8 cellular contexts compared by ENCODE assay signal in genomic region chrX:95764972-95765451, GRCh38.
DNase-seq lines count a peak whose midpoint lies in the region; ATAC-seq, FAIRE-seq and TF ChIP-seq lines count a peak whose summit lies in the region.

No MANE protein-coding gene starts in this region.

- H3K79me2 ChIP-seq in HepG2 (ENCODE audit: insufficient read depth, low read length), result no peaks in the 10 kb centered on the region

- no peaks in the 10 kb centered on the region for H3K36me3 Mint-ChIP-seq in brain

- no peak overlapping the region for H3K27ac ChIP-seq in HepG2 (ENCODE audit: extremely low read length, insufficient read depth, low read length)
- no peak overlapping the region for H3K27ac ChIP-seq in Peyer's patch

- H2AFZ ChIP-seq in HepG2 (ENCODE audit: low read length), result no peak overlapping the region

- CTCF ChIA-PET in HepG2 (lab: Yijun Ruan, JAX; ENCODE audit: low intra/inter-chr PET ratio, low total read pairs), result no interaction called here

- H3K4me3 ChIP-seq in HepG2 (replicated peaks in 1 of 3; ENCODE audit: insufficient read depth in 1 of 3, low read depth in 2 of 3, low read length in 3 of 3), result no peak overlapping the region
- no peak overlapping the region for H3K4me3 ChIP-seq in Peyer's patch

- 4% methylated on average over 3 of the region's 3 CpGs for WGBS in HepG2 (ENCODE audit: low lambda C conversion rate)

- TF ChIP-seq CTCF in AG09319 (IDR thresholded peaks at IDR 0.05; ENCODE audit: low read depth, low read length) (peak; percentile 50), brain (conservative IDR thresholded peaks at IDR 0.05) (peak; percentile 73 to 79), HepG2 (CRISPR knock-in tag; IDR thresholded peaks at IDR 0.05) (peak; percentile 60), Peyer's patch (IDR thresholded peaks at IDR 0.05) (peak in 3 of 6 experiments; percentile 11 to 62 (median 34))

- no peak for DNase-seq in AG09319 (ENCODE audit: extremely low read depth, low read depth)
- DNase-seq in NCI-H1105 (lab: John Stamatoyannopoulos, UW), result peak; percentile 26
- peak; percentile 4 for DNase-seq in HepG2 (ENCODE audit: low spot score)
- no peak for DNase-seq in T1000 (lab: John Stamatoyannopoulos, UW)
- no peak for DNase-seq in stimulated activated CD4-positive, alpha-beta T cell treated with anti-CD3 and anti-CD28 coated beads, Interleukin-4, amount 100 ng/mL, for 1 hour
- DNase-seq in Peyer's patch, result no peak

- no peaks in the 10 kb centered on the region for H3K36me3 ChIP-seq in HepG2 (replicated peaks in 1 of 2; ENCODE audit: control insufficient read depth in 1 of 2, insufficient read depth in 2 of 2, low read length in 2 of 2)
- no peaks in the 10 kb centered on the region for H3K36me3 ChIP-seq in Peyer's patch

- peaks cover 25% of the 10 kb centered on the region for H3K4me1 Mint-ChIP-seq in brain

- H4K20me1 ChIP-seq in HepG2 (ENCODE audit: insufficient read depth, low read length), result no peaks in the 10 kb centered on the region

- intact Hi-C loops in HepG2 (cut with micrococcal nuclease; ENCODE audit: unreplicated experiment), result no loop called here

- no peak for TF ChIP-seq RAD21 in HepG2 (CRISPR knock-in tag; IDR thresholded peaks at IDR 0.05)

- H3K9me3 ChIP-seq in HepG2 (ENCODE audit: low read length), result no peaks in the 10 kb centered on the region
- no peaks in the 10 kb centered on the region for H3K9me3 ChIP-seq in Peyer's patch

- H3K27ac Mint-ChIP-seq in brain, result peak overlapping the region in 2 of 5 experiments; percentile 13 to 64

- in situ Hi-C loops in HepG2 (cut with HindIII; ENCODE audit: extremely low pct_ligation_motif_present, low pct_unique_long_range_greater_than_20kb), result no loop called here

- no peaks in the 10 kb centered on the region for H3K27me3 Mint-ChIP-seq in brain

- H3K4me3 Mint-ChIP-seq in brain, result peak overlapping the region in 3 of 5 experiments; percentile 17 to 57 (median 54)

- no peak overlapping the region for H3K4me2 ChIP-seq in HepG2 (ENCODE audit: low read depth, low read length)

- H3K27me3 ChIP-seq in HepG2 (ENCODE audit: control insufficient read depth in 1 of 2, insufficient read depth in 2 of 2, low read length in 2 of 2) (no peaks in the 10 kb centered on the region), Peyer's patch (no peaks in the 10 kb centered on the region)

- TF ChIP-seq POLR2A in HepG2 (IDR thresholded peaks at IDR 0.05; ENCODE audit: insufficient read depth in 1 of 2, low read depth in 2 of 2, low read length in 2 of 2) (no peak), Peyer's patch (IDR thresholded peaks at IDR 0.05) (no peak)

- no peak overlapping the region for H3K9ac ChIP-seq in HepG2 (ENCODE audit: insufficient read depth, low read depth, low read length)

- H3K4me1 ChIP-seq in HepG2 (ENCODE audit: insufficient read depth, low read length) (no peaks in the 10 kb centered on the region), Peyer's patch (no peaks in the 10 kb centered on the region)

- TF ChIP-seq EP300 in HepG2 (IDR thresholded peaks at IDR 0.05; ENCODE audit: low read depth in 2 of 2, low read length in 2 of 2) (no peak), HepG2 (CRISPR knock-in tag; IDR thresholded peaks at IDR 0.05; ENCODE audit: borderline replicate concordance) (no peak)

- no TSS peak for BruUV-seq in HepG2 (replicated peaks; lab: Mats Ljungman, UMichigan)

- POLR2A ChIA-PET in HepG2 (lab: Yijun Ruan, JAX), result no interaction called here

- H3K9me3 Mint-ChIP-seq in brain, result peaks cover 0 to under 1% (median under 1%) of the 10 kb centered on the region in 5 experiments

- ATAC-seq in GM18517 (IDR thresholded peaks at IDR 0.05; ENCODE audit: unreplicated experiment) (peak; percentile 61), HepG2 (peak; percentile 73)

- peak; percentile 40 for FAIRE-seq in HepG2 (lab: Jason Lieb, UNC)

TF ChIP-seq in HepG2, 621 proteins besides CTCF, POLR2A, EP300 and RAD21:
- TF ChIP-seq GPBP1L1 (CRISPR knock-in tag; IDR thresholded peaks at IDR 0.05), result no peak
- TF ChIP-seq ZEB1 (IDR thresholded peaks at IDR 0.05; ENCODE audit: insufficient replicate concordance, low read depth), result no peak
- TF ChIP-seq STAG1 (CRISPR knock-in tag; IDR thresholded peaks at IDR 0.05), result peak; percentile 34; the same call in 1 of the 2 replicates
- TF ChIP-seq ZBTB2 (CRISPR knock-in tag; IDR thresholded peaks at IDR 0.05; ENCODE audit: low read depth), result no peak
- no peak for TF ChIP-seq ARNTL (CRISPR knock-in tag; IDR thresholded peaks at IDR 0.05)
- no peak for TF ChIP-seq POGK (CRISPR knock-in tag; conservative IDR thresholded peaks at IDR 0.05)
- TF ChIP-seq, protein P1, sequence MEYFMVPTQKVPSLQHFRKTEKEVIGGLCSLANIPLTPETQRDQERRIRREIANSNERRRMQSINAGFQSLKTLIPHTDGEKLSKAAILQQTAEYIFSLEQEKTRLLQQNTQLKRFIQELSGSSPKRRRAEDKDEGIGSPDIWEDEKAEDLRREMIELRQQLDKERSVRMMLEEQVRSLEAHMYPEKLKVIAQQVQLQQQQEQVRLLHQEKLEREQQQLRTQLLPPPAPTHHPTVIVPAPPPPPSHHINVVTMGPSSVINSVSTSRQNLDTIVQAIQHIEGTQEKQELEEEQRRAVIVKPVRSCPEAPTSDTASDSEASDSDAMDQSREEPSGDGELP (IDR thresholded peaks at IDR 0.05; ENCODE audit: borderline replicate concordance, low read depth), result no peak

Comparison
In these comparisons a context has a peak if more than half of its experiments do, and no peak if none do; other contexts are left out.
1. DNase-seq: peak in NCI-H1105 (single experiment) and HepG2 (single experiment); none in AG09319 (single experiment), T1000 (single experiment), stimulated activated CD4-positive, alpha-beta T cell treated with anti-CD3 and anti-CD28 coated beads, Interleukin-4, amount 100 ng/mL, for 1 hour (single experiment) and Peyer's patch (0 of 3).